1 cellular context compared by ENCODE assay signal in the genomic region with DNA sequence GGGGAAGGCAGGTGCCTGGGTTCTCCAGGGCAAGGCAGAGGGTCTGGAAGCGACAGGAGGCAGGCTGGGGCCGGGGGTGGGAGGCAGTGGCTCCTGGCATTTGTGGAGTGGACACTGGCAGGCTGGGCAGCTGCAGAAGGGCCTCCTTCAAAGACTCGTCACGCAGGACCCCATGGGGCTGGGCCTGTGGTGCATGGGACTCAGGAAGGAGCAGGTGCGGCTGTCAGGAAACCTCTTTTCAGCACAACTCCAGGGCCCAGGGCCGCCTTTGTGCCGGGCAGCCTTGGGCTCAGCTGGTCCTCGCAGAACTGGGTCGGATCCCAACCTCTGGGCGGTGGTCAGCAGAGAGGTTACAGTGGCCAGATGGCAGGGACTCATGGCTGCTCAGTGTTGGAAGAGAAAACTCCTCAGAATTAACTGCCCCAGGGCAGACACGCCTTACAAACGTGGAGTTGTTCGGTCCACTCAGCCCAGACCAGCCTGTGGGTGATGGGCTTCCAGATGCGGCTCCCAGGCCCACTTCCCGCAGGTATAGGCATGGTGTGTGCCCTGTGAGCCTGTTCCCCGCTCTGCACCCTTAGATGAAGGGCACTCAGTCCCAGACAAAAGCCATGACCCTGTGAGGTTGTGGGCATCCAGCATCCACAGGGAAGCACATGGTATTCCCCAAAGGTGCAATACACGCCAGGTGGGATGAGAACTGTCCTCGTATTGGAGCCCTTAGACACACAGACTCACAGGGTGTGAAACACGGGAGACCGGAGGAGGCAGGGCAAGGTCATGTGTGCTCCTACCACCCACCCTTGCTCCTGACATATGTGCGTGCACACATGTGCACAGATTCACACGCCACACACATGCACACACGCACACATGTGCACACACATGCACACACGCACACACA.
TF ChIP-seq lines count a peak whose summit lies in the region.

No MANE protein-coding gene starts in this region.

TF ChIP-seq in H1, 55 proteins besides CTCF, POLR2A, EP300 and RAD21:
- TF ChIP-seq ASH2L (IDR thresholded peaks at IDR 0.05; ENCODE audit: low read length) (no peak), SAP30 (IDR thresholded peaks at IDR 0.05; ENCODE audit: insufficient read depth, insufficient replicate concordance, low read length) (no peak), GTF2F1 (IDR thresholded peaks at IDR 0.05; ENCODE audit: borderline replicate concordance, low read depth, low read length) (no peak), BACH1 (IDR thresholded peaks at IDR 0.05; ENCODE audit: low read length) (no peak), YY1 (IDR thresholded peaks at IDR 0.05; ENCODE audit: low read depth, low read length) (no peak), MAFK (IDR thresholded peaks at IDR 0.05; ENCODE audit: low read depth, low read length) (no peak), CBX8 (IDR thresholded peaks at IDR 0.05; ENCODE audit: borderline replicate concordance, low read depth, low read length) (no peak), CEBPB (IDR thresholded peaks at IDR 0.05; ENCODE audit: low read depth, low read length) (no peak), RFX5 (IDR thresholded peaks at IDR 0.05; ENCODE audit: borderline replicate concordance, low read depth, low read length) (no peak), SP4 (IDR thresholded peaks at IDR 0.05; ENCODE audit: low read length) (no peak), CHD1 (IDR thresholded peaks at IDR 0.05; ENCODE audit: low read depth, low read length) (no peak), CBX5 (IDR thresholded peaks at IDR 0.05; ENCODE audit: low read depth, low read length) (no peak), BRCA1 (IDR thresholded peaks at IDR 0.05; ENCODE audit: low read depth, low read length) (no peak), TCF12 (IDR thresholded peaks at IDR 0.05; ENCODE audit: low read depth, low read length) (no peak)
- TF ChIP-seq, protein P1, sequence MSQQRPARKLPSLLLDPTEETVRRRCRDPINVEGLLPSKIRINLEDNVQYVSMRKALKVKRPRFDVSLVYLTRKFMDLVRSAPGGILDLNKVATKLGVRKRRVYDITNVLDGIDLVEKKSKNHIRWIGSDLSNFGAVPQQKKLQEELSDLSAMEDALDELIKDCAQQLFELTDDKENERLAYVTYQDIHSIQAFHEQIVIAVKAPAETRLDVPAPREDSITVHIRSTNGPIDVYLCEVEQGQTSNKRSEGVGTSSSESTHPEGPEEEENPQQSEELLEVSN (IDR thresholded peaks at IDR 0.05), result no peak
